8 cellular contexts compared by ENCODE assay signal in genomic region chr15:52112203-52112750, GRCh38. TPM values are rescaled to one million over a fixed set of nuclear protein-coding genes. Genes with fewer than 3 reads are reported as not detected.
DNase-seq lines count a peak whose midpoint lies in the region; ATAC-seq, FAIRE-seq and TF ChIP-seq lines count a peak whose summit lies in the region.

No MANE protein-coding gene starts in this region.

- H3K27ac ChIP-seq in PC-3 (ENCODE audit: low read length) (no peak overlapping the region), kidney (ENCODE audit: low read depth in 2 of 2, low read length in 2 of 2) (peak overlapping the region in 1 of 2 donors; percentile 1)

- H3K36me3 Mint-ChIP-seq in activated naive CD8-positive, alpha-beta T cell treated with anti-CD3 and anti-CD28 coated beads, Interleukin-2, amount 50 U/mL, for 24 hours (ENCODE audit: low read depth) = no peaks in the 10 kb centered on the region

- H3K4me3 ChIP-seq in GM06990 (replicated peaks; ENCODE audit: low read depth, low read length) (peak overlapping the region; percentile 54), PC-3 (ENCODE audit: low read length) (peak overlapping the region; percentile 56), kidney (ENCODE audit: low read length in 2 of 2) (peak overlapping the region in 1 of 2 donors; percentile 53)

- peaks cover 27% of the 10 kb centered on the region for H3K27me3 Mint-ChIP-seq in activated naive CD8-positive, alpha-beta T cell treated with anti-CD3 and anti-CD28 coated beads, Interleukin-2, amount 50 U/mL, for 24 hours

- H3K9me3 ChIP-seq in PC-3 (ENCODE audit: low read length) = no peaks in the 10 kb centered on the region
- no peaks in the 10 kb centered on the region for H3K9me3 ChIP-seq in kidney (ENCODE audit: control insufficient read depth in 1 of 2, low read length in 2 of 2)

- DNase-seq in GM06990 (ENCODE audit: extremely low read depth, insufficient read length) = peak; percentile 67
- no peak for DNase-seq in PC-3
- peak; percentile 33 for DNase-seq in activated naive CD8-positive, alpha-beta T cell treated with anti-CD3 and anti-CD28 coated beads, Interleukin-2, amount 50 U/mL, for 24 hours
- peak; percentile 79 for DNase-seq in kidney
- peak; percentile 13 to 25 for DNase-seq in stimulated activated CD8-positive, alpha-beta memory T cell treated with anti-CD3 and anti-CD28 coated beads, Interleukin-2, amount 100 ng/mL, for 48 hours (ENCODE audit: low read depth in 2 of 2)
- no peak for DNase-seq in cerebellar nuclear complex (lab: John Stamatoyannopoulos, UW)
- DNase-seq in SIG-M5 (lab: John Stamatoyannopoulos, UW) = no peak

- intact Hi-C loops in PC-3 (cut with micrococcal nuclease) (no loop called here), kidney (cut with DNase I) (no loop called here)

- no peaks in the 10 kb centered on the region for H3K4me1 ChIP-seq in PC-3 (ENCODE audit: insufficient read depth, low read length)
- peaks cover 7 to 24% of the 10 kb centered on the region in 2 donors for H3K4me1 ChIP-seq in kidney (ENCODE audit: control insufficient read depth in 1 of 2, insufficient read depth in 1 of 2, low read depth in 1 of 2, low read length in 2 of 2)

- peak; percentile 10 for TF ChIP-seq CTCF in GM06990 (IDR thresholded peaks at IDR 0.05; ENCODE audit: insufficient read depth, low read length, poor library complexity, severe bottlenecking)
- no peak for TF ChIP-seq CTCF in PC-3 (conservative IDR thresholded peaks at IDR 0.05; ENCODE audit: low read depth, low read length)
- TF ChIP-seq CTCF in kidney (IDR thresholded peaks at IDR 0.05; ENCODE audit: borderline replicate concordance, extremely low read depth, insufficient read depth) = no peak

- no TSS peak for BruUV-seq in PC-3 (replicated peaks; lab: Mats Ljungman, UMichigan)

- H3K27me3 ChIP-seq in GM06990 (replicated peaks; ENCODE audit: control insufficient read depth, insufficient read depth, low read length) = no peaks in the 10 kb centered on the region
- no peaks in the 10 kb centered on the region for H3K27me3 ChIP-seq in PC-3 (ENCODE audit: low read length)

- H3K4me1 Mint-ChIP-seq in activated naive CD8-positive, alpha-beta T cell treated with anti-CD3 and anti-CD28 coated beads, Interleukin-2, amount 50 U/mL, for 24 hours = peaks cover 8% of the 10 kb centered on the region

- H3K36me3 ChIP-seq in GM06990 (ENCODE audit: control insufficient read depth, insufficient read depth, low read length) (no peaks in the 10 kb centered on the region), PC-3 (ENCODE audit: low read depth, low read length) (no peaks in the 10 kb centered on the region), kidney (ENCODE audit: control insufficient read depth in 1 of 2, insufficient read depth in 2 of 2, low read length in 2 of 2) (no peaks in the 10 kb centered on the region)

- POLR2A ChIA-PET in PC-3 (lab: Charles Lee; ENCODE audit: unreplicated experiment) = no interaction called here

- peak overlapping the region; percentile 75 for H3K4me2 ChIP-seq in PC-3 (ENCODE audit: low read length)

- no peak for FAIRE-seq in kidney (lab: Jason Lieb, UNC)

- H3K79me2 ChIP-seq in PC-3 (ENCODE audit: low read length) = no peaks in the 10 kb centered on the region

- H3K9me2 ChIP-seq in PC-3 (replicated peaks; ENCODE audit: low read length) = no peaks in the 10 kb centered on the region

- H4K20me1 ChIP-seq in PC-3 (ENCODE audit: low read length) = no peaks in the 10 kb centered on the region

- CTCF ChIA-PET in PC-3 (lab: Charles Lee) = no interaction called here

- no peaks in the 10 kb centered on the region for H3K9me3 Mint-ChIP-seq in activated naive CD8-positive, alpha-beta T cell treated with anti-CD3 and anti-CD28 coated beads, Interleukin-2, amount 50 U/mL, for 24 hours

- H2AFZ ChIP-seq in PC-3 (ENCODE audit: low read length) = peak overlapping the region; percentile 76

- H3K9ac ChIP-seq in PC-3 (ENCODE audit: low read length) (peak overlapping the region; percentile 37), kidney (ENCODE audit: low read length in 2 of 2) (peak overlapping the region in 1 of 2 donors; percentile 29)

- no peak overlapping the region for H3K27ac Mint-ChIP-seq in activated naive CD8-positive, alpha-beta T cell treated with anti-CD3 and anti-CD28 coated beads, Interleukin-2, amount 50 U/mL, for 24 hours

- H3F3A ChIP-seq in PC-3 (ENCODE audit: low read length, unreplicated experiment) = no peaks in the 10 kb centered on the region

- ATAC-seq in PC-3 = peak; percentile 77
- peak; percentile 69 for ATAC-seq in activated naive CD8-positive, alpha-beta T cell treated with anti-CD3 and anti-CD28 coated beads, Interleukin-2, amount 50 U/mL, for 24 hours
- no peak for ATAC-seq in GM19395 (IDR thresholded peaks at IDR 0.05; ENCODE audit: unreplicated experiment)

- peak overlapping the region; percentile 61 for H3K4me3 Mint-ChIP-seq in activated naive CD8-positive, alpha-beta T cell treated with anti-CD3 and anti-CD28 coated beads, Interleukin-2, amount 50 U/mL, for 24 hours

RNA-seq across cellular contexts. Expression of gene BCL2L10, which starts 0.3 kb away (rescaled TPM):
- 1.8 TPM in 1 of 2 replicates, not detected in the other for total RNA-seq in PC-3 (2014; rRNA removed)
- total RNA-seq in kidney = 1.4 TPM
- 3.3 TPM for polyA plus RNA-seq in kidney (ENCODE audit: insufficient read depth, low read depth, low replicate concordance)

Comparison
In these comparisons a context has a peak if more than half of its experiments do, and no peak if none do; other contexts are left out.
1. DNase-seq: peak in GM06990 (single experiment), activated naive CD8-positive, alpha-beta T cell treated with anti-CD3 and anti-CD28 coated beads, Interleukin-2, amount 50 U/mL, for 24 hours (single experiment), kidney (single experiment) and stimulated activated CD8-positive, alpha-beta memory T cell treated with anti-CD3 and anti-CD28 coated beads, Interleukin-2, amount 100 ng/mL, for 48 hours (2 of 2); none in PC-3 (single experiment), cerebellar nuclear complex (0 of 2) and SIG-M5 (single experiment).